In genomic region chr1:212640223-212640885, GRCh38 we compare ENCODE assay signal across 1 cellular context.
TF ChIP-seq lines count a peak whose summit lies in the region.

No MANE protein-coding gene starts in this region.

TF ChIP-seq in K562, 482 proteins besides CTCF, POLR2A, EP300 and RAD21 (continued from another document):
- TF ChIP-seq WHSC1 (IDR thresholded peaks at IDR 0.05; ENCODE audit: low read length): no peak
- TF ChIP-seq ZC3H11A (IDR thresholded peaks at IDR 0.05; ENCODE audit: low read depth, low read length): no peak
- TF ChIP-seq, protein P1, sequence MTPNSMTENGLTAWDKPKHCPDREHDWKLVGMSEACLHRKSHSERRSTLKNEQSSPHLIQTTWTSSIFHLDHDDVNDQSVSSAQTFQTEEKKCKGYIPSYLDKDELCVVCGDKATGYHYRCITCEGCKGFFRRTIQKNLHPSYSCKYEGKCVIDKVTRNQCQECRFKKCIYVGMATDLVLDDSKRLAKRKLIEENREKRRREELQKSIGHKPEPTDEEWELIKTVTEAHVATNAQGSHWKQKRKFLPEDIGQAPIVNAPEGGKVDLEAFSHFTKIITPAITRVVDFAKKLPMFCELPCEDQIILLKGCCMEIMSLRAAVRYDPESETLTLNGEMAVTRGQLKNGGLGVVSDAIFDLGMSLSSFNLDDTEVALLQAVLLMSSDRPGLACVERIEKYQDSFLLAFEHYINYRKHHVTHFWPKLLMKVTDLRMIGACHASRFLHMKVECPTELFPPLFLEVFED (CRISPR knock-in tag; conservative IDR thresholded peaks at IDR 0.05): no peak
- peak in 1 of 2 experiments; percentile 84; a peak in 1 of 4 replicates for TF ChIP-seq RCOR1 (IDR thresholded peaks at IDR 0.05; ENCODE audit: borderline replicate concordance in 1 of 2, low read depth in 2 of 2, low read length in 2 of 2)
- TF ChIP-seq EZH2 (IDR thresholded peaks at IDR 0.05; ENCODE audit: borderline replicate concordance, low read depth, low read length): no peak
- TF ChIP-seq, protein P2, sequence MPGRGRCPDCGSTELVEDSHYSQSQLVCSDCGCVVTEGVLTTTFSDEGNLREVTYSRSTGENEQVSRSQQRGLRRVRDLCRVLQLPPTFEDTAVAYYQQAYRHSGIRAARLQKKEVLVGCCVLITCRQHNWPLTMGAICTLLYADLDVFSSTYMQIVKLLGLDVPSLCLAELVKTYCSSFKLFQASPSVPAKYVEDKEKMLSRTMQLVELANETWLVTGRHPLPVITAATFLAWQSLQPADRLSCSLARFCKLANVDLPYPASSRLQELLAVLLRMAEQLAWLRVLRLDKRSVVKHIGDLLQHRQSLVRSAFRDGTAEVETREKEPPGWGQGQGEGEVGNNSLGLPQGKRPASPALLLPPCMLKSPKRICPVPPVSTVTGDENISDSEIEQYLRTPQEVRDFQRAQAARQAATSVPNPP (IDR thresholded peaks at IDR 0.05; ENCODE audit: borderline replicate concordance, insufficient read depth, insufficient read length): no peak
- TF ChIP-seq NCOA6 (IDR thresholded peaks at IDR 0.05): no peak
- TF ChIP-seq ZNF507 (tag; conservative IDR thresholded peaks at IDR 0.05): no peak
- TF ChIP-seq, protein P3, sequence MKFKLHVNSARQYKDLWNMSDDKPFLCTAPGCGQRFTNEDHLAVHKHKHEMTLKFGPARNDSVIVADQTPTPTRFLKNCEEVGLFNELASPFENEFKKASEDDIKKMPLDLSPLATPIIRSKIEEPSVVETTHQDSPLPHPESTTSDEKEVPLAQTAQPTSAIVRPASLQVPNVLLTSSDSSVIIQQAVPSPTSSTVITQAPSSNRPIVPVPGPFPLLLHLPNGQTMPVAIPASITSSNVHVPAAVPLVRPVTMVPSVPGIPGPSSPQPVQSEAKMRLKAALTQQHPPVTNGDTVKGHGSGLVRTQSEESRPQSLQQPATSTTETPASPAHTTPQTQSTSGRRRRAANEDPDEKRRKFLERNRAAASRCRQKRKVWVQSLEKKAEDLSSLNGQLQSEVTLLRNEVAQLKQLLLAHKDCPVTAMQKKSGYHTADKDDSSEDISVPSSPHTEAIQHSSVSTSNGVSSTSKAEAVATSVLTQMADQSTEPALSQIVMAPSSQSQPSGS (CRISPR knock-in tag; IDR thresholded peaks at IDR 0.05): no peak
- TF ChIP-seq, protein P4, sequence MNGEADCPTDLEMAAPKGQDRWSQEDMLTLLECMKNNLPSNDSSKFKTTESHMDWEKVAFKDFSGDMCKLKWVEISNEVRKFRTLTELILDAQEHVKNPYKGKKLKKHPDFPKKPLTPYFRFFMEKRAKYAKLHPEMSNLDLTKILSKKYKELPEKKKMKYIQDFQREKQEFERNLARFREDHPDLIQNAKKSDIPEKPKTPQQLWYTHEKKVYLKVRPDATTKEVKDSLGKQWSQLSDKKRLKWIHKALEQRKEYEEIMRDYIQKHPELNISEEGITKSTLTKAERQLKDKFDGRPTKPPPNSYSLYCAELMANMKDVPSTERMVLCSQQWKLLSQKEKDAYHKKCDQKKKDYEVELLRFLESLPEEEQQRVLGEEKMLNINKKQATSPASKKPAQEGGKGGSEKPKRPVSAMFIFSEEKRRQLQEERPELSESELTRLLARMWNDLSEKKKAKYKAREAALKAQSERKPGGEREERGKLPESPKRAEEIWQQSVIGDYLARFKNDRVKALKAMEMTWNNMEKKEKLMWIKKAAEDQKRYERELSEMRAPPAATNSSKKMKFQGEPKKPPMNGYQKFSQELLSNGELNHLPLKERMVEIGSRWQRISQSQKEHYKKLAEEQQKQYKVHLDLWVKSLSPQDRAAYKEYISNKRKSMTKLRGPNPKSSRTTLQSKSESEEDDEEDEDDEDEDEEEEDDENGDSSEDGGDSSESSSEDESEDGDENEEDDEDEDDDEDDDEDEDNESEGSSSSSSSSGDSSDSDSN (IDR thresholded peaks at IDR 0.05; ENCODE audit: borderline replicate concordance in 1 of 2, low read depth in 2 of 2, low read length in 2 of 2): no peak
- TF ChIP-seq KLF1 (tag; IDR thresholded peaks at IDR 0.05): no peak
- no peak for TF ChIP-seq ID3 (CRISPR knock-in tag; IDR thresholded peaks at IDR 0.05)
- TF ChIP-seq ID3 (tag; IDR thresholded peaks at IDR 0.05): no peak
- no peak for TF ChIP-seq ZFP1 (CRISPR knock-in tag; IDR thresholded peaks at IDR 0.05)
- no peak for TF ChIP-seq MCM7 (IDR thresholded peaks at IDR 0.05)
